ENCODE assay signal across 8 cellular contexts in genomic region chr14:36747411-36748184, GRCh38.
DNase-seq lines count a peak whose midpoint lies in the region; ATAC-seq and TF ChIP-seq lines count a peak whose summit lies in the region.

No MANE protein-coding gene starts in this region.

- TF ChIP-seq CTCF in HFF-Myc (IDR thresholded peaks at IDR 0.05; ENCODE audit: low read depth, low read length, missing control alignments) (peak; percentile 59), WTC11 (IDR thresholded peaks at IDR 0.05) (peak; percentile 72)

- ATAC-seq in WTC11 (peak; percentile 77), left lobe of liver (peak; percentile 58), HG03045 (IDR thresholded peaks at IDR 0.05; ENCODE audit: unreplicated experiment) (no peak), GM21528 (IDR thresholded peaks at IDR 0.05; ENCODE audit: low FRiP score, unreplicated experiment) (no peak)
- no peak for ATAC-seq in activated CD8-positive, alpha-beta T cell treated with anti-CD3 and anti-CD28 coated beads, Interleukin-2, amount 10 ng/mL, durations not matched to agents 7 days and 5 days

- H3K4me1 Mint-ChIP-seq in WTC11 = 0 out of 2 replicates have a peak, but pooled peaks cover 9% of the 10 kb centered on the region
- no peaks in the 10 kb centered on the region for H3K4me1 Mint-ChIP-seq in activated CD8-positive, alpha-beta T cell treated with anti-CD3 and anti-CD28 coated beads, Interleukin-2, amount 10 ng/mL, durations not matched to agents 7 days and 5 days (ENCODE audit: low read depth)

- H3K4me3 Mint-ChIP-seq in WTC11 = no peak overlapping the region
- no peak overlapping the region for H3K4me3 Mint-ChIP-seq in activated CD8-positive, alpha-beta T cell treated with anti-CD3 and anti-CD28 coated beads, Interleukin-2, amount 10 ng/mL, durations not matched to agents 7 days and 5 days

- H3K4me3 ChIP-seq in HFF-Myc (replicated peaks; ENCODE audit: low read depth, low read length) = no peak overlapping the region

- CTCF ChIA-PET in WTC11 (lab: Charles Lee) = interaction anchor here (0.6 to 3.0 kb wide), 49 partner anchors 9 to 441 kb away, joined by 3 to 34 read pairs (median 4); partner anchors contain the start of gene PAX9
- CTCF ChIA-PET in activated CD8-positive, alpha-beta T cell treated with anti-CD3 and anti-CD28 coated beads, Interleukin-2, amount 10 ng/mL, durations not matched to agents 7 days and 5 days (lab: Charles Lee) = no interaction called here

- peaks cover 2% of the 10 kb centered on the region; the same call in 1 of the 2 replicates for H3K36me3 Mint-ChIP-seq in WTC11
- no peaks in the 10 kb centered on the region for H3K36me3 Mint-ChIP-seq in activated CD8-positive, alpha-beta T cell treated with anti-CD3 and anti-CD28 coated beads, Interleukin-2, amount 10 ng/mL, durations not matched to agents 7 days and 5 days (ENCODE audit: low read depth)

- peaks cover 34% of the 10 kb centered on the region for H3K9me3 Mint-ChIP-seq in WTC11
- peaks cover 7% of the 10 kb centered on the region for H3K9me3 Mint-ChIP-seq in activated CD8-positive, alpha-beta T cell treated with anti-CD3 and anti-CD28 coated beads, Interleukin-2, amount 10 ng/mL, durations not matched to agents 7 days and 5 days (ENCODE audit: insufficient read depth)

- H3K27me3 Mint-ChIP-seq in WTC11 (ENCODE audit: low read depth) = no peaks in the 10 kb centered on the region
- no peaks in the 10 kb centered on the region for H3K27me3 Mint-ChIP-seq in activated CD8-positive, alpha-beta T cell treated with anti-CD3 and anti-CD28 coated beads, Interleukin-2, amount 10 ng/mL, durations not matched to agents 7 days and 5 days (ENCODE audit: low read depth)

- DNase-seq in COR-L47 (lab: John Stamatoyannopoulos, UW) = peak; percentile 21
- no peak for DNase-seq in HFF-Myc (ENCODE audit: extremely low read depth, low read depth)
- no peak for DNase-seq in WTC11 (ENCODE audit: low spot score)
- DNase-seq in left lobe of liver (ENCODE audit: low spot score) = no peak
- no peak for DNase-seq in NCI-H2196 (lab: John Stamatoyannopoulos, UW; ENCODE audit: unreplicated experiment)
- DNase-seq in activated CD8-positive, alpha-beta T cell treated with anti-CD3 and anti-CD28 coated beads, Interleukin-2, amount 10 ng/mL, durations not matched to agents 7 days and 5 days = no peak

- no peak overlapping the region for H3K27ac Mint-ChIP-seq in WTC11
- H3K27ac Mint-ChIP-seq in activated CD8-positive, alpha-beta T cell treated with anti-CD3 and anti-CD28 coated beads, Interleukin-2, amount 10 ng/mL, durations not matched to agents 7 days and 5 days = no peak overlapping the region

- POLR2A ChIA-PET in WTC11 (lab: Charles Lee) = no interaction called here
- POLR2A ChIA-PET in activated CD8-positive, alpha-beta T cell treated with anti-CD3 and anti-CD28 coated beads, Interleukin-2, amount 10 ng/mL, durations not matched to agents 7 days and 5 days (lab: Charles Lee) = no interaction called here

TF ChIP-seq in WTC11, 78 proteins besides CTCF, POLR2A, EP300 and RAD21:
- TF ChIP-seq ZNF671 (CRISPR knock-in tag; IDR thresholded peaks at IDR 0.05) (no peak), ATF1 (CRISPR knock-in tag; IDR thresholded peaks at IDR 0.05) (no peak), NFYB (CRISPR knock-in tag; conservative IDR thresholded peaks at IDR 0.05; ENCODE audit: low read depth) (no peak), JUN (CRISPR knock-in tag; IDR thresholded peaks at IDR 0.05) (no peak), CREB1 (CRISPR knock-in tag; IDR thresholded peaks at IDR 0.05) (no peak)

Comparison
In these comparisons a context has a peak if more than half of its experiments do, and no peak if none do; other contexts are left out.
1. ATAC-seq: peak in WTC11 (single experiment) and left lobe of liver (single experiment); none in HG03045 (single experiment), GM21528 (single experiment) and activated CD8-positive, alpha-beta T cell treated with anti-CD3 and anti-CD28 coated beads, Interleukin-2, amount 10 ng/mL, durations not matched to agents 7 days and 5 days (single experiment).